ENCODE assay signal across 8 cellular contexts in genomic region chr12:48119834-48120195, GRCh38. TPM values are rescaled to one million over a fixed set of nuclear protein-coding genes. Genes with fewer than 3 reads are reported as not detected.
DNase-seq lines count a peak whose midpoint lies in the region; ATAC-seq, FAIRE-seq and TF ChIP-seq lines count a peak whose summit lies in the region.

No MANE protein-coding gene starts in this region.

- H3K14ac ChIP-seq in mesenchymal stem cell (ENCODE audit: low read length in 2 of 2) = peak overlapping the region in 1 of 2 experiments; percentile 62

- ATAC-seq in K562 = no peak; the same call in 2 of the 3 replicates
- ATAC-seq in aorta (ENCODE audit: low FRiP score) = peak; percentile 34

- no peak overlapping the region for H2BK120ac ChIP-seq in mesenchymal stem cell (ENCODE audit: low read depth, low read length)

- H2BK12ac ChIP-seq in mesenchymal stem cell (ENCODE audit: low read length in 2 of 2) = no peak overlapping the region

- WGBS in K562 (ENCODE audit: insufficient coverage, low coverage, missing lambda C conversion rate) = 2% methylated on average over 5 of the region's 5 CpGs
- 0% methylated on average over 3 of the region's 5 CpGs for WGBS in mesenchymal stem cell
- 1 to 2% methylated on average over 5 of the region's 5 CpGs for WGBS in aorta, 2 donors

- no peak overlapping the region for H4K91ac ChIP-seq in mesenchymal stem cell (ENCODE audit: low read length)

- in situ Hi-C loops in K562 (cut with MboI) = no loop called here

- H4K8ac ChIP-seq in mesenchymal stem cell (ENCODE audit: low read length) = no peak overlapping the region

- TF ChIP-seq POLR2A in K562 (conservative IDR thresholded peaks at IDR 0.05) = no peak

- H3K4me1 ChIP-seq in A673 (ENCODE audit: insufficient read depth, low read length, poor library complexity, severe bottlenecking) (peaks cover 14% of the 10 kb centered on the region), K562 (replicated peaks in 1 of 2; ENCODE audit: control insufficient read depth in 2 of 2, insufficient read depth in 2 of 2, low read length in 2 of 2) (peaks cover 7 to 26% of the 10 kb centered on the region in 2 experiments; a peak in 4 of 5 replicates), mesenchymal stem cell (ENCODE audit: control insufficient read depth, insufficient read depth, low read depth, low read length) (no peaks in the 10 kb centered on the region), aorta (ENCODE audit: control insufficient read depth in 1 of 2, insufficient read depth in 2 of 2, low read length in 2 of 2) (peaks cover 0 to 1% of the 10 kb centered on the region in 2 donors)

- no peak overlapping the region for H2AK5ac ChIP-seq in mesenchymal stem cell (ENCODE audit: low read length, severe bottlenecking)

- H3K9me3 ChIP-seq in A673 (ENCODE audit: low read depth, low read length, poor library complexity, severe bottlenecking) (no peaks in the 10 kb centered on the region), K562 (replicated peaks; ENCODE audit: control insufficient read depth, insufficient read depth, low read depth, low read length) (no peaks in the 10 kb centered on the region), mesenchymal stem cell (ENCODE audit: control insufficient read depth, low read length) (no peaks in the 10 kb centered on the region), aorta (ENCODE audit: control insufficient read depth, low read length) (no peaks in the 10 kb centered on the region)

- H3K4me3 ChIP-seq in A673 (ENCODE audit: low read depth, low read length, poor library complexity, severe bottlenecking) (peak overlapping the region; percentile 77), HFF-Myc (replicated peaks; ENCODE audit: low read depth, low read length) (peak overlapping the region; percentile 60), K562 (peak overlapping the region; percentile 57), mesenchymal stem cell (ENCODE audit: insufficient read depth in 1 of 2, low read depth in 1 of 2, low read length in 2 of 2) (peak overlapping the region in 1 of 2 experiments; percentile 98), aorta (ENCODE audit: low read length in 2 of 2) (peak overlapping the region; percentile 96 to 97)

- DNase-seq in A673 (ENCODE audit: low spot score) (no peak), HFF-Myc (ENCODE audit: extremely low read depth, low read depth) (no peak), K562 (ENCODE audit: extremely low read depth in 1 of 4, low spot score in 3 of 4) (no peak), mesenchymal stem cell (peak; percentile 49), aorta (no peak), D721Med (ENCODE audit: insufficient read length, low spot score) (no peak), amniotic stem cell (lab: John Stamatoyannopoulos, UW) (no peak), NCI-H446 treated with DMSO at 0.1 percent for 48 hours (lab: John Stamatoyannopoulos, UW) (no peak)

- BruUV-seq in A673 (replicated peaks; lab: Mats Ljungman, UMichigan) (no TSS peak), K562 (replicated peaks; lab: Mats Ljungman, UMichigan) (TSS peak; percentile 37)

- H3K79me1 ChIP-seq in mesenchymal stem cell (replicated peaks; ENCODE audit: low read length, poor library complexity, severe bottlenecking) = peaks cover 15% of the 10 kb centered on the region

- POLR2A ChIA-PET in A673 (lab: Charles Lee; ENCODE audit: low non-redundant PET) (no interaction called here), K562 (lab: Yijun Ruan, JAX) (interaction anchor here (0.8 to 2.6 kb wide), 7 partner anchors 12 to 302 kb away, joined by 3 to 24 read pairs (median 3); partner anchors contain the start of gene SENP1)

- TF ChIP-seq CTCF in A673 (conservative IDR thresholded peaks at IDR 0.05; ENCODE audit: low read depth, low read length) = no peak
- TF ChIP-seq CTCF in HFF-Myc (IDR thresholded peaks at IDR 0.05; ENCODE audit: low read depth, low read length, missing control alignments) = no peak
- TF ChIP-seq CTCF in K562 (IDR thresholded peaks at IDR 0.05 in 2 of 3, conservative IDR thresholded peaks at IDR 0.05 in 1 of 3; ENCODE audit: insufficient read depth in 2 of 3, low read depth in 1 of 3, low read length in 3 of 3) = no peak
- TF ChIP-seq CTCF in D721Med (IDR thresholded peaks at IDR 0.05; ENCODE audit: insufficient read depth, missing control alignments) = no peak

- peaks cover 18% of the 10 kb centered on the region for H3K36me3 ChIP-seq in A673 (ENCODE audit: insufficient read depth, low read length, poor library complexity, severe bottlenecking)
- H3K36me3 ChIP-seq in K562 (ENCODE audit: control insufficient read depth, insufficient read depth, low read length) = peaks cover 20% of the 10 kb centered on the region; the same call in 2 of the 3 replicates
- peaks cover 0 to 25% of the 10 kb centered on the region in 2 experiments for H3K36me3 ChIP-seq in mesenchymal stem cell (ENCODE audit: control insufficient read depth in 1 of 2, insufficient read depth in 2 of 2, low read depth in 1 of 2, low read length in 2 of 2)
- H3K36me3 ChIP-seq in aorta (ENCODE audit: control insufficient read depth in 1 of 2, insufficient read depth in 2 of 2, low read length in 1 of 2) = no peaks in the 10 kb centered on the region

- H4K20me1 ChIP-seq in K562 (replicated peaks; ENCODE audit: control insufficient read depth, insufficient read depth, low read length) = no peaks in the 10 kb centered on the region

- H3K79me2 ChIP-seq in K562 (ENCODE audit: control insufficient read depth, insufficient read depth, low read length) = peaks cover 21% of the 10 kb centered on the region; the same call in 2 of the 3 replicates

- H2BK15ac ChIP-seq in mesenchymal stem cell (ENCODE audit: low read depth, poor library complexity, severe bottlenecking) = no peak overlapping the region

- CTCF ChIA-PET in A673 (lab: Charles Lee) (interaction anchor here (0.9 kb wide), 1 partner anchor 38 kb away, joined by 3 read pairs; the partner anchor contains the start of gene ASB8), K562 (lab: Yijun Ruan, JAX; ENCODE audit: low intra/inter-chr PET ratio) (no interaction called here)

- no peak for TF ChIP-seq RAD21 in K562 (CRISPR knock-in tag; conservative IDR thresholded peaks at IDR 0.05 in 1 of 2, IDR thresholded peaks at IDR 0.05 in 1 of 2)

- peak overlapping the region; percentile 94 for H3K4me2 ChIP-seq in K562 (ENCODE audit: insufficient read depth, low read length)
- peak overlapping the region; percentile 77 for H3K4me2 ChIP-seq in mesenchymal stem cell (ENCODE audit: low read length, poor library complexity, severe bottlenecking)

- FAIRE-seq in K562 (lab: Jason Lieb, UNC) (peak; percentile 29), D721Med (lab: Jason Lieb, UNC) (no peak)

- H3K18ac ChIP-seq in mesenchymal stem cell (ENCODE audit: low read depth in 1 of 2, low read length in 2 of 2) = peak overlapping the region in 1 of 2 experiments; percentile 66

- H2BK5ac ChIP-seq in mesenchymal stem cell (ENCODE audit: low read depth, low read length, poor library complexity, severe bottlenecking) = no peak overlapping the region

- peak overlapping the region; percentile 90 for H2AFZ ChIP-seq in K562 (ENCODE audit: low read depth, low read length)
- no peak overlapping the region for H2AFZ ChIP-seq in mesenchymal stem cell (ENCODE audit: low read depth, low read length)

- no peak overlapping the region for H3K4ac ChIP-seq in mesenchymal stem cell (ENCODE audit: low read depth in 1 of 2, low read length in 2 of 2)

- no peak overlapping the region for H3K23ac ChIP-seq in mesenchymal stem cell (ENCODE audit: low read length in 2 of 2)

- intact Hi-C loops in A673 (cut with micrococcal nuclease; ENCODE audit: unreplicated experiment) = no loop called here
- intact Hi-C loops in K562 (cut with micrococcal nuclease) = no loop called here
- intact Hi-C loops in aorta (cut with DNase I) = loop anchor here (1.0 to 5.0 kb wide), 2 partner anchors 14 to 37 kb away; partner anchors contain the start of genes ASB8 (in 1 of the 2) and SENP1 (in 1 of the 2)

- peak overlapping the region; percentile 57 for H3K27ac ChIP-seq in A673 (ENCODE audit: low read depth, low read length, poor library complexity, severe bottlenecking)
- H3K27ac ChIP-seq in K562 (ENCODE audit: extremely low read depth, low read depth, low read length) = no peak overlapping the region
- peak overlapping the region; percentile 11 for H3K27ac ChIP-seq in mesenchymal stem cell (ENCODE audit: low read length, poor library complexity, severe bottlenecking)
- H3K27ac ChIP-seq in aorta (ENCODE audit: low read depth in 1 of 2, low read length in 2 of 2) = peak overlapping the region in 1 of 2 donors; percentile 22

- H3K27me3 ChIP-seq in A673 (replicated peaks; ENCODE audit: insufficient read depth, low read depth, low read length, poor library complexity) = peaks cover 11% of the 10 kb centered on the region
- H3K27me3 ChIP-seq in K562 (ENCODE audit: control insufficient read depth in 2 of 2, insufficient read depth in 2 of 2, low read length in 2 of 2) = no peaks in the 10 kb centered on the region
- peaks cover 3 to 4% of the 10 kb centered on the region in 2 experiments for H3K27me3 ChIP-seq in mesenchymal stem cell (ENCODE audit: control insufficient read depth in 1 of 2, insufficient read depth in 1 of 2, low read length in 2 of 2)
- H3K27me3 ChIP-seq in aorta (ENCODE audit: control insufficient read depth in 1 of 2, insufficient read depth in 2 of 2, low read length in 1 of 2) = no peaks in the 10 kb centered on the region

- H3K9ac ChIP-seq in K562 (ENCODE audit: insufficient read depth in 1 of 2, low read depth in 2 of 2, low read length in 2 of 2) = peak overlapping the region; percentile 49 to 58; a peak in 3 of 4 replicates
- peak overlapping the region; percentile 98 for H3K9ac ChIP-seq in mesenchymal stem cell (ENCODE audit: low read length)

- no peaks in the 10 kb centered on the region for H3K9me1 ChIP-seq in K562 (ENCODE audit: control insufficient read depth, insufficient read depth, low read length)

- TF ChIP-seq EP300 in K562 (IDR thresholded peaks at IDR 0.05; ENCODE audit: low read length) = no peak

RNA-seq across cellular contexts. Expression of gene PFKM, which starts 0.7 kb away (rescaled TPM):
- total RNA-seq in A673 (2021) = 114 and 130 TPM in 2 replicates
- 73.6 and 118 TPM in 2 replicates for total RNA-seq in K562 (2011; cell fraction: chromatin; rRNA removed; ENCODE audit: low replicate concordance)
- 56.4 and 58.7 TPM in 2 replicates for total RNA-seq in K562 (2011; cell fraction: nucleolus; rRNA removed)
- total RNA-seq in K562 (2011; cell fraction: nucleoplasm; rRNA removed) = 64.6 and 72.1 TPM in 2 replicates
- total RNA-seq in K562 (2014; rRNA removed) = 24.1 and 29.4 TPM in 2 replicates
- total RNA-seq in K562 (2014; rRNA removed; fragmentation: Illumina TruSeq; extraction: Trizol) = 31.7 and 33.4 TPM in 2 replicates
- 21.8 and 24.3 TPM in 2 replicates for total RNA-seq in K562 (2015; rRNA removed; fragmentation: Illumina TruSeq; extraction: Trizol)
- 35.2 and 39.9 TPM in 2 replicates for total RNA-seq in K562 (2021)
- 30.6 and 36.2 TPM in 2 replicates for polyA plus RNA-seq in K562 (2011; rRNA removed)
- polyA plus RNA-seq in K562 (2011; cell fraction: cytosol; rRNA removed) = 29.1 and 31.3 TPM in 2 replicates
- 57.6 and 66.5 TPM in 2 replicates for polyA plus RNA-seq in K562 (2011; cell fraction: nucleus; rRNA removed)
- polyA plus RNA-seq in K562 (2012) = 32.7 and 38.4 TPM in 2 replicates
- polyA plus RNA-seq in K562 (2014; fragmentation: Illumina TruSeq; extraction: Trizol) = 27.7 and 33.0 TPM in 2 replicates
- polyA plus RNA-seq in K562 (2014; fragmentation: Nextera tagmentation; extraction: Ambion mirVana) = 10 to 100 TPM; 16.5 to 36.8 TPM
- 26.3 and 27.5 TPM in 2 replicates for polyA plus RNA-seq in K562 (2014; rRNA removed)
- 37.5 and 45.1 TPM in 2 replicates for polyA minus RNA-seq in K562 (2011; rRNA and poly(A)+ RNA removed)
- polyA minus RNA-seq in K562 (2011; cell fraction: cytosol; rRNA and poly(A)+ RNA removed) = 20.0 and 20.3 TPM in 2 replicates
- polyA minus RNA-seq in K562 (2011; cell fraction: nucleus; rRNA and poly(A)+ RNA removed) = 20.7 and 28.1 TPM in 2 replicates
- 40.7 TPM for polyA plus RNA-seq in mesenchymal stem cell (2013, experiment 1 of 2)
- polyA plus RNA-seq in mesenchymal stem cell (2013, experiment 2 of 2) = 39.6 TPM
- 10 to 100 TPM; 52.2 to 68.8 TPM for total RNA-seq in aorta
- 10 to 100 TPM; 22.3 to 58.5 TPM for polyA plus RNA-seq in aorta

RNA-seq across cellular contexts. Expression of gene SENP1, which starts 13.9 kb away (rescaled TPM):
- 39.4 and 41.6 TPM in 2 replicates for total RNA-seq in A673 (2021)
- total RNA-seq in K562 (2011; cell fraction: chromatin; rRNA removed; ENCODE audit: low replicate concordance) = 50.0 and 112 TPM in 2 replicates
- total RNA-seq in K562 (2011; cell fraction: nucleolus; rRNA removed) = 24.0 and 36.5 TPM in 2 replicates
- 41.8 and 50.5 TPM in 2 replicates for total RNA-seq in K562 (2011; cell fraction: nucleoplasm; rRNA removed)
- total RNA-seq in K562 (2014; rRNA removed) = 23.3 and 24.0 TPM in 2 replicates
- 44.0 and 48.4 TPM in 2 replicates for total RNA-seq in K562 (2014; rRNA removed; fragmentation: Illumina TruSeq; extraction: Trizol)
- 46.7 and 48.5 TPM in 2 replicates for total RNA-seq in K562 (2015; rRNA removed; fragmentation: Illumina TruSeq; extraction: Trizol)
- total RNA-seq in K562 (2021) = 36.3 and 38.4 TPM in 2 replicates
- 42.1 and 59.0 TPM in 2 replicates for polyA plus RNA-seq in K562 (2011; rRNA removed)
- polyA plus RNA-seq in K562 (2011; cell fraction: cytosol; rRNA removed) = 18.7 and 27.0 TPM in 2 replicates
- 25.3 and 26.7 TPM in 2 replicates for polyA plus RNA-seq in K562 (2011; cell fraction: nucleus; rRNA removed)
- 17.8 and 20.0 TPM in 2 replicates for polyA plus RNA-seq in K562 (2012)
- 34.3 and 37.6 TPM in 2 replicates for polyA plus RNA-seq in K562 (2014; fragmentation: Illumina TruSeq; extraction: Trizol)
- polyA plus RNA-seq in K562 (2014; fragmentation: Nextera tagmentation; extraction: Ambion mirVana) = 10 to 100 TPM; 15.5 to 19.3 TPM
- polyA plus RNA-seq in K562 (2014; rRNA removed) = 20.5 and 26.5 TPM in 2 replicates
- polyA minus RNA-seq in K562 (2011; rRNA and poly(A)+ RNA removed) = 84.6 and 89.5 TPM in 2 replicates
- 26.4 and 28.7 TPM in 2 replicates for polyA minus RNA-seq in K562 (2011; cell fraction: cytosol; rRNA and poly(A)+ RNA removed)
- 26.0 and 48.1 TPM in 2 replicates for polyA minus RNA-seq in K562 (2011; cell fraction: nucleus; rRNA and poly(A)+ RNA removed)
- polyA plus RNA-seq in mesenchymal stem cell (2013, experiment 1 of 2) = 9.6 TPM
- polyA plus RNA-seq in mesenchymal stem cell (2013, experiment 2 of 2) = 10.1 TPM
- 10 to 100 TPM; 20.6 to 23.0 TPM for total RNA-seq in aorta
- polyA plus RNA-seq in aorta = 1 to 10 TPM; 6.0 to 6.3 TPM

RNA-seq across cellular contexts. Expression of gene ASB8, which starts 37.5 kb away (rescaled TPM):
- total RNA-seq in A673 (2021) (23.5 and 24.1 TPM in 2 replicates), K562 (2014; rRNA removed) (13.3 and 24.2 TPM in 2 replicates), K562 (2014; rRNA removed; fragmentation: Illumina TruSeq; extraction: Trizol) (19.6 and 30.6 TPM in 2 replicates), K562 (2015; rRNA removed; fragmentation: Illumina TruSeq; extraction: Trizol) (18.9 and 21.2 TPM in 2 replicates), K562 (2021) (18.6 and 21.6 TPM in 2 replicates), aorta (10 to 100 TPM; 32.8 to 34.2 TPM)
- 29.0 and 38.0 TPM in 2 replicates for total RNA-seq in K562 (2011; cell fraction: chromatin; rRNA removed; ENCODE audit: low replicate concordance)
- total RNA-seq in K562 (2011; cell fraction: nucleolus; rRNA removed) = 15.8 and 18.7 TPM in 2 replicates
- 25.8 and 32.9 TPM in 2 replicates for total RNA-seq in K562 (2011; cell fraction: nucleoplasm; rRNA removed)
- polyA plus RNA-seq in K562 (2011; rRNA removed) (25.1 and 26.2 TPM in 2 replicates), K562 (2014; fragmentation: Illumina TruSeq; extraction: Trizol) (19.8 and 21.0 TPM in 2 replicates), K562 (2014; fragmentation: Nextera tagmentation; extraction: Ambion mirVana) (10 to 100 TPM; 20.0 to 29.0 TPM), K562 (2014; rRNA removed) (15.8 and 24.4 TPM in 2 replicates), aorta (10 to 100 TPM; 20.7 to 25.6 TPM)
- 19.1 and 23.0 TPM in 2 replicates for polyA plus RNA-seq in K562 (2011; cell fraction: cytosol; rRNA removed)
- 13.0 and 17.0 TPM in 2 replicates for polyA plus RNA-seq in K562 (2011; cell fraction: nucleus; rRNA removed)
- polyA plus RNA-seq in K562 (2012) = 17.3 and 20.3 TPM in 2 replicates
- 21.1 and 22.8 TPM in 2 replicates for polyA minus RNA-seq in K562 (2011; rRNA and poly(A)+ RNA removed)
- 10.3 and 18.6 TPM in 2 replicates for polyA minus RNA-seq in K562 (2011; cell fraction: cytosol; rRNA and poly(A)+ RNA removed)
- 10.5 and 11.2 TPM in 2 replicates for polyA minus RNA-seq in K562 (2011; cell fraction: nucleus; rRNA and poly(A)+ RNA removed)
- 15.2 TPM for polyA plus RNA-seq in mesenchymal stem cell (2013, experiment 1 of 2)
- polyA plus RNA-seq in mesenchymal stem cell (2013, experiment 2 of 2) = 16.5 TPM

Comparison
In these comparisons a context has a peak if more than half of its experiments do, and no peak if none do; other contexts are left out.
1. intact Hi-C loops: an anchor here in aorta (1.0 to 5.0 kb wide); none called in A673 and K562.